In genomic region chr4:56424697-56425514, GRCh38 we compare ENCODE assay signal across 1 cellular context.
TF ChIP-seq lines count a peak whose summit lies in the region.

No MANE protein-coding gene starts in this region.

TF ChIP-seq in IMR-90, 13 proteins besides CTCF, POLR2A, EP300 and RAD21:
- no peak for TF ChIP-seq BHLHE40 (IDR thresholded peaks at IDR 0.05; ENCODE audit: low read depth, low read length)
- TF ChIP-seq SMC3 (IDR thresholded peaks at IDR 0.05; ENCODE audit: low read depth, low read length) = peak; percentile 63
- no peak for TF ChIP-seq USF2 (IDR thresholded peaks at IDR 0.05; ENCODE audit: low read depth, low read length)
- no peak for TF ChIP-seq FOS (IDR thresholded peaks at IDR 0.05; ENCODE audit: low read depth, low read length)
- no peak for TF ChIP-seq RFX5 (IDR thresholded peaks at IDR 0.05; ENCODE audit: low read depth, low read length)
